15 cellular contexts compared by ENCODE assay signal in the genomic region with DNA sequence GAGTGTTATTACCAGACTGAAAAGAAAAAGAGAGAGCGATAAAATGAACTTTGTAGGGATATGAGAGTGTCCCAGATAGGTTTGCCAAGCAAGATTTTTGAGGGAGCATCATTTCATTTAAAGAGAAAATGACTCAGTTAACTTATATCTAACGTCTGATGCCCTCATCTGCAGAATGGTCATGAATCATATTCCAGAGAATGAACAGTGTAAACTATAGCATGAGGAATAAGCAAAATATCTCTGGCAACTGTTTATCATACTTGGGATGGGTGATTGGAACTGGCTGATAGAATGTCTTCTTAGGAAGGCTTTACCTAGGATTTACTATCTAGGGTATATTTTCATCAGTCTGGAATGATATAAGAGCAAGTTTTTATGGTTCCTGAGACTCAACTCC.
"Had no signal": no experiment of that assay in that cellular context is flagged by ENCODE, and none has a peak within 500 bp of the region (broad histone marks: within the 10 kb centered on the region; RNA-seq: fewer than 3 reads in every experiment).

No MANE protein-coding gene starts in this region.

- DNase-seq: activated CD4-positive, alpha-beta T cell treated with anti-CD3 and anti-CD28 coated beads, Interleukin-2, amount 10 ng/mL, durations not matched to agents 24 days and 14 days; activated CD4-positive, CD25-positive, alpha-beta regulatory T cell; activated CD8-positive, alpha-beta memory T cell treated with anti-CD3 and anti-CD28 coated beads, Interleukin-2, amount 50 U/mL, for 4 hours; activated CD8-positive, alpha-beta T cell treated with anti-CD3 and anti-CD28 coated beads, Interleukin-2, amount 10 ng/mL, durations not matched to agents 7 days and 5 days; activated gamma-delta T cell treated with Interleukin-2 at 50 U/mL for 16 hours; activated T-cell treated with anti-CD3 and anti-CD28 coated beads, Interleukin-2, amount 50 U/mL, for 72 hours; anterior cingulate cortex; glutamatergic neuron; kidney glomerular epithelial cell; nucleus accumbens; stimulated activated naive CD8-positive, alpha-beta T cell treated with anti-CD3 and anti-CD28 coated beads, Interleukin-15, Interleukin-2, amounts not matched to agents 100 U/mL and 50 U/mL, for 24 hours had no signal

- H3K4me3 ChIP-seq: cardiac muscle cell, skin epidermis, suprapubic skin had no signal

- H3K9me3 ChIP-seq: suprapubic skin had no signal

- ATAC-seq: activated CD8-positive, alpha-beta T cell treated with anti-CD3 and anti-CD28 coated beads, Interleukin-2, amount 10 ng/mL, durations not matched to agents 7 days and 5 days; activated T-cell treated with anti-CD3 and anti-CD28 coated beads, Interleukin-2, amount 50 U/mL, for 72 hours; natural killer cell treated with Interleukin-12 subunit alpha and Interleukin-12 subunit beta and Interleukin-15 and Interleukin-18, amount 100 ng/mL, for 72 hours; stimulated activated naive CD8-positive, alpha-beta T cell treated with anti-CD3 and anti-CD28 coated beads, Interleukin-15, Interleukin-2, amounts not matched to agents 100 U/mL and 50 U/mL, for 24 hours had no signal

- H3K36me3 ChIP-seq: cardiac muscle cell, suprapubic skin had no signal

- H3K4me1 ChIP-seq: suprapubic skin had no signal

- H3K27ac ChIP-seq: cardiac muscle cell, skin epidermis, suprapubic skin had no signal

- H3K27me3 ChIP-seq: cardiac muscle cell, suprapubic skin had no signal
